In genomic region chr1:27672750-27673112, GRCh38 we compare ENCODE assay signal across 8 cellular contexts. TPM values are rescaled to one million over a fixed set of nuclear protein-coding genes. Genes with fewer than 3 reads are reported as not detected.
A peak's percentile ranks its signal among the peaks of the same experiment; 100 is the strongest.
DNase-seq lines count a peak whose midpoint lies in the region; ATAC-seq and FAIRE-seq lines count a peak whose summit lies in the region.
"Had no signal": no experiment of that assay in that cellular context is flagged by ENCODE, and none has a peak within 500 bp of the region (broad histone marks: within the 10 kb centered on the region; RNA-seq: fewer than 3 reads in every experiment).

No MANE protein-coding gene starts in this region.

- H3K36me3 Mint-ChIP-seq in activated T-helper 17 cell treated with anti-CD3 and anti-CD28 coated beads, Interleukin-2, amount 50 U/mL, for 72 hours (ENCODE audit: low read depth), result no peaks in the 10 kb centered on the region

- peak overlapping the region; percentile 88 for H3K4me3 Mint-ChIP-seq in activated T-helper 17 cell treated with anti-CD3 and anti-CD28 coated beads, Interleukin-2, amount 50 U/mL, for 72 hours

- peak overlapping the region; percentile 18; the same call in 1 of the 2 replicates for H3K9ac ChIP-seq in iPS-20b (ENCODE audit: low read depth, low read length)

- no peak for FAIRE-seq in HTR-8/SVneo (lab: Jason Lieb, UNC)

- H3K4me3 ChIP-seq in iPS-20b (ENCODE audit: low read length), result peak overlapping the region; percentile 59; the same call in 1 of the 2 replicates
- H3K4me3 ChIP-seq: mucosa of descending colon had no signal

- peak overlapping the region; percentile 88 for H3K27ac Mint-ChIP-seq in activated T-helper 17 cell treated with anti-CD3 and anti-CD28 coated beads, Interleukin-2, amount 50 U/mL, for 72 hours

- H3K4me1 ChIP-seq in iPS-20b (ENCODE audit: insufficient read depth, low read length), result peaks cover 6% of the 10 kb centered on the region; the same call in 1 of the 2 replicates

- no peaks in the 10 kb centered on the region for H3K27me3 Mint-ChIP-seq in activated T-helper 17 cell treated with anti-CD3 and anti-CD28 coated beads, Interleukin-2, amount 50 U/mL, for 72 hours

- H3K27me3 ChIP-seq in iPS-20b (ENCODE audit: insufficient read depth, low read length), result peaks cover 15% of the 10 kb centered on the region

- DNase-seq in HTR-8/SVneo (ENCODE audit: insufficient read length, low spot score) (peak; percentile 38), substantia nigra (lab: John Stamatoyannopoulos, UW) (no peak), cerebellar cortex (ENCODE audit: low spot score) (no peak), NCI-H345 (lab: John Stamatoyannopoulos, UW) (no peak)

- peaks cover 26% of the 10 kb centered on the region for H3K4me1 Mint-ChIP-seq in activated T-helper 17 cell treated with anti-CD3 and anti-CD28 coated beads, Interleukin-2, amount 50 U/mL, for 72 hours

- H3K27ac ChIP-seq in iPS-20b (ENCODE audit: low read length), result no peak overlapping the region
- peak overlapping the region; percentile 87 for H3K27ac ChIP-seq in substantia nigra (ENCODE audit: low read depth, low read length, poor library complexity, severe bottlenecking)

- H3K9me3 ChIP-seq in iPS-20b (ENCODE audit: insufficient read depth, low read depth, low read length), result no peaks in the 10 kb centered on the region
- H3K9me3 ChIP-seq: mucosa of descending colon had no signal

- H3K9me3 Mint-ChIP-seq in activated T-helper 17 cell treated with anti-CD3 and anti-CD28 coated beads, Interleukin-2, amount 50 U/mL, for 72 hours, result no peaks in the 10 kb centered on the region

- H3K36me3 ChIP-seq in iPS-20b (ENCODE audit: insufficient read depth, low read depth, low read length), result no peaks in the 10 kb centered on the region

- ATAC-seq in activated T-helper 17 cell treated with anti-CD3 and anti-CD28 coated beads, Interleukin-2, amount 50 U/mL, for 72 hours (replicated peaks), result no peak
- no peak for ATAC-seq in HG03460 (IDR thresholded peaks at IDR 0.05; ENCODE audit: unreplicated experiment)

RNA-seq across cellular contexts. Expression of gene IFI6, which starts 0.7 kb away (rescaled TPM):
- 10 to 100 TPM; 32.3 to 43.7 TPM for total RNA-seq in activated T-helper 17 cell treated with anti-CD3 and anti-CD28 coated beads, Interleukin-2, amount 50 U/mL, for 72 hours

RNA-seq across cellular contexts. Expression of gene FGR, which starts 37.7 kb away (rescaled TPM):
- total RNA-seq in activated T-helper 17 cell treated with anti-CD3 and anti-CD28 coated beads, Interleukin-2, amount 50 U/mL, for 72 hours, result 1 to 10 TPM in 1 of 2 donors, not detected in 1; 1.2 TPM

RNA-seq across cellular contexts. Expression of gene FAM76A, which starts 53.0 kb away (rescaled TPM):
- total RNA-seq in activated T-helper 17 cell treated with anti-CD3 and anti-CD28 coated beads, Interleukin-2, amount 50 U/mL, for 72 hours, result 1 to 10 TPM; 6.4 to 8.4 TPM
